33 cellular contexts compared by ENCODE assay signal in genomic region chr10:13860886-13861285, GRCh38.
"Had no signal": no experiment of that assay in that cellular context is flagged by ENCODE, and none has a peak within 500 bp of the region (broad histone marks: within the 10 kb centered on the region; RNA-seq: fewer than 3 reads in every experiment).

No MANE protein-coding gene starts in this region.

- H3K4me3 Mint-ChIP-seq: activated CD4-positive, alpha-beta T cell treated with anti-CD3 and anti-CD28 coated beads, Interleukin-2, amount 10 ng/mL, durations not matched to agents 24 days and 14 days; activated CD8-positive, alpha-beta T cell treated with anti-CD3 and anti-CD28 coated beads for 36 hours; activated naive CD8-positive, alpha-beta T cell treated with anti-CD3 and anti-CD28 coated beads for 36 hours; activated T-cell treated with anti-CD3 and anti-CD28 coated beads, Interleukin-2, amount 50 U/mL, for 72 hours; activated T-helper 17 cell treated with anti-CD3 and anti-CD28 coated beads, Interleukin-2, amount 50 U/mL, for 72 hours; T-helper 2 cell treated with Interferon-gamma antibody and Interleukin-4, amounts not matched to agents 5 μg/mL and 100 μg/mL, for 36 hours had no signal

- H3K36me3 ChIP-seq: ascending aorta, cardiac muscle cell, MG63, SJCRH30 had no signal

- H3K4me3 ChIP-seq: ascending aorta, cardiac muscle cell, MG63, PC-9, SJCRH30, SK-N-MC had no signal

- H3K4me1 Mint-ChIP-seq: activated CD4-positive, alpha-beta T cell treated with anti-CD3 and anti-CD28 coated beads, Interleukin-2, amount 10 ng/mL, durations not matched to agents 24 days and 14 days; activated T-helper 17 cell treated with anti-CD3 and anti-CD28 coated beads, Interleukin-2, amount 50 U/mL, for 72 hours had no signal

- H3K27ac ChIP-seq: cardiac muscle cell, PC-9, SJCRH30, SK-N-MC had no signal

- FAIRE-seq: RCC 7860, TTC549 had no signal

- H3K9me3 ChIP-seq: ascending aorta, MG63, SJCRH30 had no signal

- H3K4me2 ChIP-seq: PC-9 had no signal

- H3K36me3 Mint-ChIP-seq: activated naive CD8-positive, alpha-beta T cell treated with anti-CD3 and anti-CD28 coated beads for 36 hours had no signal

- H3K27ac Mint-ChIP-seq: activated CD4-positive, alpha-beta T cell treated with anti-CD3 and anti-CD28 coated beads, Interleukin-2, amount 10 ng/mL, durations not matched to agents 24 days and 14 days; activated CD8-positive, alpha-beta T cell treated with anti-CD3 and anti-CD28 coated beads for 36 hours; activated naive CD8-positive, alpha-beta T cell treated with anti-CD3 and anti-CD28 coated beads for 36 hours; activated T-cell treated with anti-CD3 and anti-CD28 coated beads, Interleukin-2, amount 50 U/mL, for 72 hours; activated T-helper 17 cell treated with anti-CD3 and anti-CD28 coated beads, Interleukin-2, amount 50 U/mL, for 72 hours; T-helper 2 cell treated with Interferon-gamma antibody and Interleukin-4, amounts not matched to agents 5 μg/mL and 100 μg/mL, for 36 hours had no signal

- ATAC-seq: activated CD8-positive, alpha-beta T cell treated with anti-CD3 and anti-CD28 coated beads for 36 hours; activated T-cell treated with anti-CD3 and anti-CD28 coated beads, Interleukin-2, amount 50 U/mL, for 72 hours; activated T-helper 17 cell treated with anti-CD3 and anti-CD28 coated beads, Interleukin-2, amount 50 U/mL, for 72 hours had no signal

- H3K27me3 Mint-ChIP-seq: activated CD8-positive, alpha-beta T cell treated with anti-CD3 and anti-CD28 coated beads for 36 hours had no signal

- H3K9me3 Mint-ChIP-seq: activated CD4-positive, alpha-beta T cell treated with anti-CD3 and anti-CD28 coated beads, Interleukin-2, amount 10 ng/mL, durations not matched to agents 24 days and 14 days; activated CD8-positive, alpha-beta T cell treated with anti-CD3 and anti-CD28 coated beads for 36 hours; activated naive CD8-positive, alpha-beta T cell treated with anti-CD3 and anti-CD28 coated beads for 36 hours; activated T-cell treated with anti-CD3 and anti-CD28 coated beads, Interleukin-2, amount 50 U/mL, for 72 hours; activated T-helper 17 cell treated with anti-CD3 and anti-CD28 coated beads, Interleukin-2, amount 50 U/mL, for 72 hours; T-helper 2 cell treated with Interferon-gamma antibody and Interleukin-4, amounts not matched to agents 5 μg/mL and 100 μg/mL, for 36 hours had no signal

- H3K4me1 ChIP-seq: SJCRH30 had no signal

- H2AFZ ChIP-seq: PC-9 had no signal

- H3K27me3 ChIP-seq: ascending aorta, cardiac muscle cell, MG63, SJCRH30 had no signal

- DNase-seq: activated CD4-positive, alpha-beta T cell treated with anti-CD3 and anti-CD28 coated beads, Interleukin-2, amount 10 ng/mL, durations not matched to agents 24 days and 14 days; activated CD4-positive, alpha-beta T cell treated with anti-CD3 and anti-CD28 coated beads, Interleukin-2, amount 50 U/mL, for 4 hours; activated CD8-positive, alpha-beta T cell treated with anti-CD3 and anti-CD28 coated beads for 36 hours; activated effector memory CD4-positive, alpha-beta T cell treated with anti-CD3 and anti-CD28 coated beads, Interleukin-2, amount 50 U/mL, for 16 hours; activated naive CD4-positive, alpha-beta T cell; activated naive CD4-positive, alpha-beta T cell treated with anti-CD3 and anti-CD28 coated beads, Interleukin-2, amount 50 U/mL, for 16 hours; activated naive CD8-positive, alpha-beta T cell treated with anti-CD3 and anti-CD28 coated beads for 36 hours; activated T-cell treated with anti-CD3 and anti-CD28 coated beads, Interleukin-2, amount 50 U/mL, for 1 hour; activated T-cell treated with anti-CD3 and anti-CD28 coated beads, Interleukin-2, amount 50 U/mL, for 72 hours; amygdala; Kasumi-1; KG1; MG63; NCI-H1048; NCI-H1105 treated with DMSO at 0.1 percent for 48 hours; NCI-H1436; NCI-H1694; NCI-H1930; NCI-H2081 treated with DMSO at 0.1 percent for 48 hours; NCI-H345; NCI-H526; NCI-H748 treated with DMSO at 0.1 percent for 48 hours; NK-92 treated with Interleukin-12 subunit alpha and Interleukin-12 subunit beta, amount 100 ng/mL, for 24 hours; Right ventricle myocardium superior; SJCRH30 had no signal
